ENCODE assay signal across 9 cellular contexts in the genomic region with DNA sequence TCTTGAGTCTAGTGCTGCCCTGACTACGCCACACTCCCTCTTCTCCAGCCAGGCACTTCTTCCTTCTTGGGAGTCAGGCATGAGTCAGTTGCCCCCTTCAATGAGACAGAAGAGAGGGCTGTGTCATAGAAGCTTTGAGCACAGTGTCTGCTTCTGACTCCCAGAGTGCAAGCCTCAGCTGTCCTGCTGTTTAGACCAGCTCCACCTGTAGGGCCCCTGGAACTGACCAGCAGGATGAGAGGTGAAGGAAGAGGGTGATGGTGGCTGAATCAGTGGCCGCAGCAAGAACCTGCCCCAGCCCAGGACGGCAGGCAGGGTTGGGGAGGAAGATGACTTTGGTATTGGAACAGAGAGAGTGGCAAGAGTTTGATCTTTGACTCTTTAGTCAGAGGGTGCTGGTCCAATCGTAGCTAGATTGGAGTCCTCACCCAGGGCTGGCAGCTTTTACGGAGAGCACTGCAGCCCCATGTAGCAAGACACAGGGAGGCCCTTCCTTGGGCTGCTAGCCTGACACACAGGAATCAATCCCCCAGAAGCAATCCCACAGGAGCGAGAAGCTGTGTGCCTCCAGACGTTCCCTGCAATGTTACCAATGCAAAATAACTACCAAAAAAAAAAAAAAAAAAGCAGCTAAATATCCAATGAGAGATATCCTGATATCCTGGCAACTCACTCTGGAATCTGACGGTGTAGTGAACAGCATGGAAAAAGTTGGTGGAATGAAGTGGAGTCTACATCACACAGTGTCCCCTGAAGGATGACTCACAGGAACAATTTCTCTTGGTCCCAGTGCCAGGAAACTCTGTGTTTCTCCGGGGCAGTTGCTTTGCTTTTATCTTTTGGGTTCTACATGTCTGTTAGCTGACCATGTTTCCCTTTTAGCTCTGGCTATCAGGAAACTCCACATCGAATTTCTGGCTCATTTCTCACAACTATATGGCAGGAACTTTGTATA. TPM values are rescaled to one million over a fixed set of nuclear protein-coding genes. Genes with fewer than 3 reads are reported as not detected.
DNase-seq lines count a peak whose midpoint lies in the region; ATAC-seq and TF ChIP-seq lines count a peak whose summit lies in the region.
"Had no signal": no experiment of that assay in that cellular context is flagged by ENCODE, and none has a peak within 500 bp of the region (broad histone marks: within the 10 kb centered on the region; RNA-seq: fewer than 3 reads in every experiment).

No MANE protein-coding gene starts in this region.

- TF ChIP-seq EP300 in ovary (IDR thresholded peaks at IDR 0.05), result peak; percentile 72

- H3K9me3 ChIP-seq in ovary, result no peaks in the 10 kb centered on the region

- no peaks in the 10 kb centered on the region for H3K36me3 Mint-ChIP-seq in T-cell
- H3K36me3 Mint-ChIP-seq in activated CD4-positive, alpha-beta memory T cell treated with anti-CD3 and anti-CD28 coated beads for 36 hours, result no peaks in the 10 kb centered on the region

- no peaks in the 10 kb centered on the region for H3K9me3 Mint-ChIP-seq in T-cell
- no peaks in the 10 kb centered on the region for H3K9me3 Mint-ChIP-seq in activated CD4-positive, alpha-beta memory T cell treated with anti-CD3 and anti-CD28 coated beads for 36 hours

- H3K36me3 ChIP-seq in ovary, result no peaks in the 10 kb centered on the region

- POLR2A ChIA-PET in T-cell (lab: Charles Lee), result no interaction called here
- POLR2A ChIA-PET in activated CD4-positive, alpha-beta memory T cell treated with anti-CD3 and anti-CD28 coated beads for 36 hours (lab: Charles Lee), result interaction anchor here (0.6 kb wide), 1 partner anchor 196 kb away, joined by 3 read pairs; no protein-coding TSS in a partner anchor

- H3K27ac ChIP-seq in ovary, result no peak overlapping the region

- intact Hi-C loops in ovary (cut with DNase I), result no loop called here
- intact Hi-C loops in activated CD4-positive, alpha-beta memory T cell treated with anti-CD3 and anti-CD28 coated beads for 36 hours (cut with micrococcal nuclease), result no loop called here

- H3K4me1 ChIP-seq in ovary (ENCODE audit: insufficient read depth), result peaks cover 2% of the 10 kb centered on the region

- no peak for TF ChIP-seq CTCF in ovary (IDR thresholded peaks at IDR 0.05)

- H3K27ac Mint-ChIP-seq in T-cell, result no peak overlapping the region
- no peak overlapping the region for H3K27ac Mint-ChIP-seq in activated CD4-positive, alpha-beta memory T cell treated with anti-CD3 and anti-CD28 coated beads for 36 hours

- no peaks in the 10 kb centered on the region for H3K27me3 ChIP-seq in ovary

- ATAC-seq in T-cell (replicated peaks in 1 of 4), result no peak
- ATAC-seq: GM12878 had no signal

- no peak overlapping the region for H3K4me3 ChIP-seq in ovary
- H3K4me3 ChIP-seq: GM12878 had no signal

- H3K4me1 Mint-ChIP-seq in T-cell, result no peaks in the 10 kb centered on the region
- no peaks in the 10 kb centered on the region for H3K4me1 Mint-ChIP-seq in activated CD4-positive, alpha-beta memory T cell treated with anti-CD3 and anti-CD28 coated beads for 36 hours (ENCODE audit: low read depth)

- peak; percentile 82 for DNase-seq in H4 (ENCODE audit: low spot score)
- peak; percentile 98 for DNase-seq in dermis blood vessel endothelial cell
- peak in 2 of 5 donors; percentile 32 to 58 for DNase-seq in ovary
- no peak for DNase-seq in T-cell
- DNase-seq in activated CD4-positive, alpha-beta memory T cell treated with anti-CD3 and anti-CD28 coated beads for 36 hours, result no peak
- DNase-seq in middle frontal gyrus (ENCODE audit: extremely low spot score, low spot score), result no peak
- DNase-seq: amygdala, NCI-H2081 treated with DMSO at 0.1 percent for 48 hours had no signal

- 25 to 34% (median 33%) methylated on average over 10 of the region's 10 CpGs for WGBS in ovary, 3 donors

- CTCF ChIA-PET in T-cell (lab: Charles Lee), result interaction anchor here in 1 of 2 donors (0.7 kb wide), 1 partner anchor 69 kb away, joined by 3 read pairs; no protein-coding TSS in a partner anchor
- CTCF ChIA-PET in activated CD4-positive, alpha-beta memory T cell treated with anti-CD3 and anti-CD28 coated beads for 36 hours (lab: Charles Lee), result interaction anchor here (0.7 kb wide), 1 partner anchor 314 kb away, joined by 3 read pairs; no protein-coding TSS in a partner anchor

- TF ChIP-seq POLR2A in ovary (IDR thresholded peaks at IDR 0.05), result no peak

- H3K27me3 Mint-ChIP-seq in T-cell, result no peaks in the 10 kb centered on the region
- H3K27me3 Mint-ChIP-seq in activated CD4-positive, alpha-beta memory T cell treated with anti-CD3 and anti-CD28 coated beads for 36 hours, result no peaks in the 10 kb centered on the region

- no peak overlapping the region for H3K4me3 Mint-ChIP-seq in T-cell
- H3K4me3 Mint-ChIP-seq in activated CD4-positive, alpha-beta memory T cell treated with anti-CD3 and anti-CD28 coated beads for 36 hours, result no peak overlapping the region

RNA-seq across cellular contexts. Expression of gene C10orf62, which starts 6.9 kb away (rescaled TPM):
- total RNA-seq in H4 (2014; rRNA removed; shearing (Covaris generic)), result not detected in 2 replicates
- total RNA-seq in dermis blood vessel endothelial cell (0.09 and 0.34 TPM in 2 replicates), ovary (under 1 TPM in 1 of 7 donors, not detected in 6; 0.48 TPM), T-cell (not detected)
- not detected for polyA plus RNA-seq in ovary
- total RNA-seq in activated CD4-positive, alpha-beta memory T cell treated with anti-CD3 and anti-CD28 coated beads for 36 hours, result not detected
- total RNA-seq: GM12878 had no signal
- polyA plus RNA-seq: GM12878 had no signal

RNA-seq across cellular contexts. Expression of gene HOGA1, which starts 12.2 kb away (rescaled TPM):
- total RNA-seq in H4 (2014; rRNA removed; shearing (Covaris generic)), result 0.97 and 1.3 TPM in 2 replicates
- total RNA-seq in dermis blood vessel endothelial cell (0.85 and 0.88 TPM in 2 replicates), ovary (under 1 TPM in 5 of 7 donors, not detected in 2; 0.12 to 0.80 (median 0.23) TPM), T-cell (under 1 TPM in 1 of 5 donors, not detected in 4; 0.18 TPM)
- under 1 TPM; 0.05 to 0.60 TPM for polyA plus RNA-seq in ovary
- total RNA-seq in activated CD4-positive, alpha-beta memory T cell treated with anti-CD3 and anti-CD28 coated beads for 36 hours, result not detected
- total RNA-seq: GM12878 had no signal

RNA-seq across cellular contexts. Expression of gene ANKRD2, which starts 23.8 kb away (rescaled TPM):
- 0.15 TPM in 1 of 2 replicates, not detected in the other for total RNA-seq in H4 (2014; rRNA removed; shearing (Covaris generic))
- total RNA-seq in dermis blood vessel endothelial cell (0.34 and 1.1 TPM in 2 replicates), ovary (under 1 TPM in 3 of 7 donors, not detected in 4; 0.37 to 0.46 (median 0.40) TPM), T-cell (under 1 TPM in 1 of 5 donors, not detected in 4; 0.35 TPM)
- under 1 TPM; 0.11 to 0.17 TPM for polyA plus RNA-seq in ovary
- not detected for total RNA-seq in activated CD4-positive, alpha-beta memory T cell treated with anti-CD3 and anti-CD28 coated beads for 36 hours

RNA-seq across cellular contexts. Expression of gene MORN4, which starts 36.9 kb away (rescaled TPM):
- 4.2 and 5.6 TPM in 2 replicates for total RNA-seq in H4 (2014; rRNA removed; shearing (Covaris generic))
- total RNA-seq in dermis blood vessel endothelial cell, result 0.98 and 3.6 TPM in 2 replicates
- total RNA-seq in ovary, result 10 to 100 TPM in 4 of 7 donors, 1 to 10 TPM in 3; 6.6 to 17.7 (median 12.9) TPM
- polyA plus RNA-seq in ovary, result 10 to 100 TPM; 10.9 to 11.5 TPM
- 1 to 10 TPM in 4 of 5 donors, under 1 TPM in 1; 0.84 to 4.4 (median 1.5) TPM for total RNA-seq in T-cell
- total RNA-seq in activated CD4-positive, alpha-beta memory T cell treated with anti-CD3 and anti-CD28 coated beads for 36 hours, result 1 to 10 TPM; 5.3 to 6.5 TPM

RNA-seq across cellular contexts. Expression of gene PI4K2A, which starts 44.1 kb away (rescaled TPM):
- 10.8 and 10.9 TPM in 2 replicates for total RNA-seq in H4 (2014; rRNA removed; shearing (Covaris generic))
- total RNA-seq in dermis blood vessel endothelial cell (16.7 and 19.7 TPM in 2 replicates), ovary (10 to 100 TPM; 11.0 to 18.0 (median 12.6) TPM), T-cell (10 to 100 TPM in 4 of 5 donors, 1 to 10 TPM in 1; 9.0 to 23.1 (median 11.0) TPM)
- polyA plus RNA-seq in ovary, result 10 to 100 TPM; 10.8 to 23.8 TPM
- 10 to 100 TPM; 13.1 to 13.2 TPM for total RNA-seq in activated CD4-positive, alpha-beta memory T cell treated with anti-CD3 and anti-CD28 coated beads for 36 hours

Comparison
In these comparisons a context has a peak if more than half of its experiments do, and no peak if none do; other contexts are left out.
1. DNase-seq: peak in H4 (single experiment) and dermis blood vessel endothelial cell (single experiment); none in T-cell (0 of 34), activated CD4-positive, alpha-beta memory T cell treated with anti-CD3 and anti-CD28 coated beads for 36 hours (single experiment) and middle frontal gyrus (single experiment).